In the genomic region with DNA sequence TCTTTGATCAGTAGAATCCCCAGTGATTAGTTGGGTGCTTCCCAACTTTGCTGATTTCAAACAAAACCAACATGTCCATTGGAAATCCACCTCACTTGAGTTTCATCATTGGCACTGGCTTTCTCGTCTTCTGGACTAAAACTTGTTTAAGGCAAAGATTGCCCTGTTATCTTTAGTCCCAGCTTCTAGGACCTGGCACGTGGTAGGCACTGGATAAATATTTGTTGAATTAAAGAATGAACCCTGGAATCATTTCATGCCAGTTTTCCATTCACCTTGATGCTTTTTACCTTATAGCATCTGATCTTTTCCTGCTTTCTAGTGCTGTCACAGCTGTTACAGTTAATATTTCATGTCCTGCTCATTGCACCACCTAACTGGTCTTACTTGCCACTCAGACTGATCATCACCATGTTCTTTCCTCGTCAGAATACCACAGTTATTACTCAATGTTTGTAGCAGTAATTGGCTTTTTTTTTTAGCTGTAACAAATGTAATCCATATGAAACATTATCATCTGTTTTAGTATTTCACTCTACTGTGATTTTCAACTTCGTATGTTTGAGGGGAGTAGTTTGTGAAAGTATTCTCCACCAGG, we compare ENCODE assay signal across 9 cellular contexts. TPM values are rescaled to one million over a fixed set of nuclear protein-coding genes. Genes with fewer than 3 reads are reported as not detected.
A peak's percentile ranks its signal among the peaks of the same experiment; 100 is the strongest.
DNase-seq lines count a peak whose midpoint lies in the region; ATAC-seq and TF ChIP-seq lines count a peak whose summit lies in the region.
"Had no signal": no experiment of that assay in that cellular context is flagged by ENCODE, and none has a peak within 500 bp of the region (broad histone marks: within the 10 kb centered on the region; RNA-seq: fewer than 3 reads in every experiment).

No MANE protein-coding gene starts in this region.

- no peak overlapping the region for H3K27ac ChIP-seq in DOHH2 (ENCODE audit: low read depth, low read length)
- peak overlapping the region in 1 of 3 donors; percentile 72 for H3K27ac ChIP-seq in right lobe of liver

- peaks cover 16% of the 10 kb centered on the region for H4K20me1 ChIP-seq in DOHH2 (ENCODE audit: control insufficient read depth, insufficient read depth, low read depth, low read length)

- WGBS in right lobe of liver (ENCODE audit: insufficient coverage, low coverage, low lambda C conversion rate, missing lambda C conversion rate), result 15% methylated on average over 4 of the region's 4 CpGs

- H3K27me3 ChIP-seq in DOHH2 (ENCODE audit: control insufficient read depth, low read length) (no peaks in the 10 kb centered on the region), right lobe of liver (no peaks in the 10 kb centered on the region)

- DNase-seq in LHCN-M2 (ENCODE audit: low read depth) (peak; percentile 66), astrocyte of the spinal cord (ENCODE audit: low read depth, low spot score) (peak; percentile 14), right lobe of liver (no peak)
- DNase-seq in activated CD4-positive, alpha-beta T cell treated with anti-CD3 and anti-CD28 coated beads for 1 hour, result no peak

- no peaks in the 10 kb centered on the region for H3K9me2 ChIP-seq in DOHH2 (replicated peaks; ENCODE audit: control insufficient read depth, low read length)

- H3K36me3 ChIP-seq in DOHH2 (ENCODE audit: control insufficient read depth, low read length) (peaks cover 41% of the 10 kb centered on the region), right lobe of liver (no peaks in the 10 kb centered on the region)

- peaks cover 61% of the 10 kb centered on the region for H3K79me2 ChIP-seq in DOHH2 (ENCODE audit: control insufficient read depth, low read length)

- no peak for TF ChIP-seq CTCF in DOHH2 (IDR thresholded peaks at IDR 0.05; ENCODE audit: low read depth, low read length, poor library complexity, severe bottlenecking)
- TF ChIP-seq CTCF in astrocyte of the spinal cord (IDR thresholded peaks at IDR 0.05; ENCODE audit: low read depth, low read length), result no peak
- TF ChIP-seq CTCF in right lobe of liver (IDR thresholded peaks at IDR 0.05), result no peak

- H3K4me1 ChIP-seq in DOHH2 (ENCODE audit: control insufficient read depth, low read length), result peaks cover 27% of the 10 kb centered on the region
- H3K4me1 ChIP-seq in right lobe of liver, result peaks cover 0 to 19% (median 0%) of the 10 kb centered on the region in 4 donors

- TF ChIP-seq POLR2A in right lobe of liver (IDR thresholded peaks at IDR 0.05), result no peak

- in situ Hi-C loops in astrocyte of the spinal cord (cut with HindIII; ENCODE audit: low sequenced_read_pairs), result no loop called here

- H3K9me3 ChIP-seq in DOHH2 (ENCODE audit: control insufficient read depth, insufficient read depth, low read length) (no peaks in the 10 kb centered on the region), right lobe of liver (no peaks in the 10 kb centered on the region)

- intact Hi-C loops in right lobe of liver (cut with DNase I), result no loop called here

- peak overlapping the region; percentile 74 for H3K4me2 ChIP-seq in DOHH2 (ENCODE audit: low read length)

- H3K4me3 ChIP-seq in DOHH2 (ENCODE audit: low read length), result peak overlapping the region; percentile 95
- H3K4me3 ChIP-seq in astrocyte of the spinal cord (ENCODE audit: low read depth, low read length), result peak overlapping the region; percentile 86
- H3K4me3 ChIP-seq in right lobe of liver, result peak overlapping the region; percentile 67 to 87 (median 75)

- peak; percentile 8 to 41 (median 34) for ATAC-seq in right lobe of liver
- no peak for ATAC-seq in HG02763 (IDR thresholded peaks at IDR 0.05; ENCODE audit: unreplicated experiment)
- ATAC-seq in GM21360 (IDR thresholded peaks at IDR 0.05; ENCODE audit: unreplicated experiment), result no peak
- no peak for ATAC-seq in HG02852 (IDR thresholded peaks at IDR 0.05; ENCODE audit: unreplicated experiment)

- no peaks in the 10 kb centered on the region for H3F3A ChIP-seq in DOHH2 (ENCODE audit: control insufficient read depth, insufficient read depth)

RNA-seq across cellular contexts. Expression of a gene that starts 7.3 kb away (rescaled TPM):
- total RNA-seq in LHCN-M2 (2014; rRNA removed), result not detected in 2 replicates
- polyA plus RNA-seq in LHCN-M2 (2012), result not detected
- total RNA-seq in right lobe of liver, result not detected
- total RNA-seq: subcutaneous adipose tissue had no signal

Comparison
In these comparisons a context has a peak if more than half of its experiments do, and no peak if none do; other contexts are left out.
1. DNase-seq: peak in LHCN-M2 (single experiment) and astrocyte of the spinal cord (single experiment); none in right lobe of liver (0 of 3) and activated CD4-positive, alpha-beta T cell treated with anti-CD3 and anti-CD28 coated beads for 1 hour (single experiment).
2. ATAC-seq: peak in right lobe of liver (4 of 4); none in HG02763 (single experiment), GM21360 (single experiment) and HG02852 (single experiment).
3. Peak in every context shown above with its lines, with median percentiles within 50 percentile points of each other: H3K4me3 ChIP-seq.